ENCODE assay signal across 8 cellular contexts in genomic region chr1:5975133-5975880, GRCh38.
DNase-seq lines count a peak whose midpoint lies in the region; ATAC-seq and TF ChIP-seq lines count a peak whose summit lies in the region.

No MANE protein-coding gene starts in this region.

- peaks cover 13% of the 10 kb centered on the region for H3K36me3 Mint-ChIP-seq in T-helper 2 cell treated with Interferon-gamma antibody and Interleukin-4, amounts not matched to agents 5 μg/mL and 100 μg/mL, for 36 hours (ENCODE audit: low read depth)
- peaks cover 2% of the 10 kb centered on the region for H3K36me3 Mint-ChIP-seq in central memory CD8-positive, alpha-beta T cell (ENCODE audit: insufficient read depth)

- no peaks in the 10 kb centered on the region for H3K27me3 Mint-ChIP-seq in T-helper 2 cell treated with Interferon-gamma antibody and Interleukin-4, amounts not matched to agents 5 μg/mL and 100 μg/mL, for 36 hours (ENCODE audit: low read depth)
- H3K27me3 Mint-ChIP-seq in central memory CD8-positive, alpha-beta T cell = no peaks in the 10 kb centered on the region

- H3K27ac Mint-ChIP-seq in T-helper 2 cell treated with Interferon-gamma antibody and Interleukin-4, amounts not matched to agents 5 μg/mL and 100 μg/mL, for 36 hours = peak overlapping the region; percentile 79
- H3K27ac Mint-ChIP-seq in central memory CD8-positive, alpha-beta T cell (ENCODE audit: low read depth) = no peak overlapping the region

- H3K9me3 Mint-ChIP-seq in T-helper 2 cell treated with Interferon-gamma antibody and Interleukin-4, amounts not matched to agents 5 μg/mL and 100 μg/mL, for 36 hours = no peaks in the 10 kb centered on the region
- no peaks in the 10 kb centered on the region for H3K9me3 Mint-ChIP-seq in central memory CD8-positive, alpha-beta T cell

- peak; percentile 72 for TF ChIP-seq CTCF in LNCAP (IDR thresholded peaks at IDR 0.05)

- H3K4me1 Mint-ChIP-seq in T-helper 2 cell treated with Interferon-gamma antibody and Interleukin-4, amounts not matched to agents 5 μg/mL and 100 μg/mL, for 36 hours (ENCODE audit: low read depth) = peaks cover 19% of the 10 kb centered on the region
- H3K4me1 Mint-ChIP-seq in central memory CD8-positive, alpha-beta T cell = peaks cover 9% of the 10 kb centered on the region

- DNase-seq in ELR (ENCODE audit: low read depth) (peak; percentile 53), kidney tubule cell (ENCODE audit: low spot score) (peak; percentile 60), cortex of kidney (lab: John Stamatoyannopoulos, UW) (no peak)
- DNase-seq in T-helper 2 cell treated with Interferon-gamma antibody and Interleukin-4, amounts not matched to agents 5 μg/mL and 100 μg/mL, for 36 hours (ENCODE audit: low spot score) = peak; percentile 43
- DNase-seq in central memory CD8-positive, alpha-beta T cell (ENCODE audit: low spot score in 2 of 2) = no peak
- DNase-seq in stimulated activated CD8-positive, alpha-beta memory T cell treated with anti-CD3 and anti-CD28 coated beads, Interleukin-4, amount 100 ng/mL, for 48 hours = peak; percentile 70

- peak; percentile 49 for ATAC-seq in central memory CD8-positive, alpha-beta T cell (replicated peaks; ENCODE audit: extremely low read depth, poor library complexity, severe bottlenecking)
- no peak for ATAC-seq in GM19328 (IDR thresholded peaks at IDR 0.05; ENCODE audit: unreplicated experiment)

- peak overlapping the region; percentile 59 for H3K4me3 Mint-ChIP-seq in T-helper 2 cell treated with Interferon-gamma antibody and Interleukin-4, amounts not matched to agents 5 μg/mL and 100 μg/mL, for 36 hours
- H3K4me3 Mint-ChIP-seq in central memory CD8-positive, alpha-beta T cell = peak overlapping the region; percentile 49

Comparison
In these comparisons a context has a peak if more than half of its experiments do, and no peak if none do; other contexts are left out.
1. DNase-seq: peak in ELR (single experiment), T-helper 2 cell treated with Interferon-gamma antibody and Interleukin-4, amounts not matched to agents 5 μg/mL and 100 μg/mL, for 36 hours (single experiment), kidney tubule cell (single experiment) and stimulated activated CD8-positive, alpha-beta memory T cell treated with anti-CD3 and anti-CD28 coated beads, Interleukin-4, amount 100 ng/mL, for 48 hours (single experiment); none in central memory CD8-positive, alpha-beta T cell (0 of 2) and cortex of kidney (single experiment).